In the genomic region with DNA sequence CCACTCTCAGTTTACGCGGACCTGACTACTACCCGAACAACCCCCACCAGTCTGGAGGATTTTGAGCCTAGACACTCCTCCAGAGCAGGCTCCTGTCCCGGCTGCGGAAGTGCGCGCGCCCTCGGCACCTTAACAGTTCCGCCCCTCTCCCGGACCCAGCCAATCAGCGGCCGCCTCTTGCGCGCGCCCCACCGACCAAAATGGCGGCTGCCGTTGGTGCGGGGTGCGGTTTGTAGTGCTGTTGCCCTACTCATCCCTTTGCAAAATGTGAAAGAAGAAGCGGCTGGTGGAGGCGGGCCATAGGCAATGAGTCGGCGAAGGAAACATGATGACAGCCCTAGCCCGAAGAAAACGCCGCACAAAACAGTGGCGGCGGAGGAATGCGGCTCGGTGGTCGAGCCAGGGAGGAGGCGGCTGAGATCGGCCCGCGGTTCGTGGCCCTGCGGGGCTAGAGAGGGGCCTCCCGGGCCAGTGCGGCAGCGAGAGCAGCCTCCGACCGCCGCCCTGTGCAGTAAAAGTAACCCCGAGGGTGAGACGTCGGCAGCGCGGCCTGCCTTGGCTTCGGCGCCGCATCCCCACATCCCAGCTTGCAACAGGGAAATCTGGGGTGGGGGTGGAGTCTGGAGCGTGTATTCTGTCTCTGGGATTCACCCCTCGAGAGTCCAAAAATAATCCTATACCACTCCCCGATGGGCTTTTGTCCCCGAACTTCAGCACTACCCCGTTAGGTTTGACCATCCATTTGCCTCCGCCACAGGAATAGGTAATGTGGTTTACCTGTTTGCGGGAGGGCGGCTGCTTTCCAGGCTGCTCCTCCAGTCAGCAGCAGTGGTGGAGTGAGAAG, we compare ENCODE assay signal across 8 cellular contexts. TPM values are rescaled to one million over a fixed set of nuclear protein-coding genes. Genes with fewer than 3 reads are reported as not detected.
DNase-seq lines count a peak whose midpoint lies in the region; ATAC-seq and TF ChIP-seq lines count a peak whose summit lies in the region.

Gene ETAA1, plus strand, starts transcription at position 191 of the 844 bp plus-strand sequence. Its CDS starts 116 bp downstream, at position 307.

- H3K4me2 ChIP-seq in osteoblast (ENCODE audit: insufficient read depth, low read length), result peak within 1 kb of the TSS; percentile 93

- POLR2A ChIA-PET in activated naive CD8-positive, alpha-beta T cell treated with anti-CD3 and anti-CD28 coated beads, Interleukin-2, amount 10 ng/mL, durations not matched to agents 7 days and 5 days (lab: Charles Lee), result interaction anchor here (1.2 kb wide), 1 partner anchor 9 kb away, joined by 3 read pairs; no protein-coding TSS in a partner anchor

- ATAC-seq in HG02588 (IDR thresholded peaks at IDR 0.05; ENCODE audit: unreplicated experiment) (peak; percentile 100), thoracic aorta (ENCODE audit: insufficient number of reproducible peaks, low FRiP score, low read depth) (peak; percentile 84)
- peak; percentile 99 for ATAC-seq in activated naive CD8-positive, alpha-beta T cell treated with anti-CD3 and anti-CD28 coated beads, Interleukin-2, amount 10 ng/mL, durations not matched to agents 7 days and 5 days (ENCODE audit: low read depth)

- no peaks in the 10 kb centered on the region for H3K27me3 ChIP-seq in GM06990 (replicated peaks; ENCODE audit: control insufficient read depth, insufficient read depth, low read length)
- H3K27me3 ChIP-seq in osteoblast (ENCODE audit: insufficient read depth, low read length), result no peaks in the 10 kb centered on the region
- H3K27me3 ChIP-seq in thoracic aorta (replicated peaks; ENCODE audit: insufficient read depth), result no peaks in the 10 kb centered on the region

- H3K4me1 Mint-ChIP-seq in activated naive CD8-positive, alpha-beta T cell treated with anti-CD3 and anti-CD28 coated beads, Interleukin-2, amount 10 ng/mL, durations not matched to agents 7 days and 5 days, result peaks cover 14% of the 10 kb centered on the region
- no peaks in the 10 kb centered on the region for H3K4me1 Mint-ChIP-seq in glutamatergic neuron (ENCODE audit: low read depth, unreplicated experiment)

- no peaks in the 10 kb centered on the region for H3K9me3 Mint-ChIP-seq in activated naive CD8-positive, alpha-beta T cell treated with anti-CD3 and anti-CD28 coated beads, Interleukin-2, amount 10 ng/mL, durations not matched to agents 7 days and 5 days
- no peaks in the 10 kb centered on the region for H3K9me3 Mint-ChIP-seq in glutamatergic neuron (ENCODE audit: unreplicated experiment)

- peaks cover 50% of the 10 kb centered on the region for H3K4me1 ChIP-seq in osteoblast (ENCODE audit: insufficient read depth, low read length)
- H3K4me1 ChIP-seq in thoracic aorta (ENCODE audit: control insufficient read depth in 1 of 2, low read depth in 2 of 2), result peaks cover 26 to 40% of the 10 kb centered on the region in 2 donors

- H3K79me2 ChIP-seq in osteoblast (ENCODE audit: insufficient read depth, low read length), result peaks cover 28% of the 10 kb centered on the region

- H3K4me3 Mint-ChIP-seq in activated naive CD8-positive, alpha-beta T cell treated with anti-CD3 and anti-CD28 coated beads, Interleukin-2, amount 10 ng/mL, durations not matched to agents 7 days and 5 days, result peak within 1 kb of the TSS; percentile 98
- peak within 1 kb of the TSS; percentile 95 for H3K4me3 Mint-ChIP-seq in glutamatergic neuron (ENCODE audit: unreplicated experiment)

- H3K4me3 ChIP-seq in GM06990 (replicated peaks; ENCODE audit: low read depth, low read length) (peak within 1 kb of the TSS; percentile 98), osteoblast (ENCODE audit: insufficient read depth, low read length) (peak within 1 kb of the TSS; percentile 88), thoracic aorta (peak within 1 kb of the TSS; percentile 95)

- H2AFZ ChIP-seq in osteoblast (ENCODE audit: low read length), result peak within 1 kb of the TSS; percentile 90

- H3K27me3 Mint-ChIP-seq in activated naive CD8-positive, alpha-beta T cell treated with anti-CD3 and anti-CD28 coated beads, Interleukin-2, amount 10 ng/mL, durations not matched to agents 7 days and 5 days, result no peaks in the 10 kb centered on the region
- no peaks in the 10 kb centered on the region for H3K27me3 Mint-ChIP-seq in glutamatergic neuron (ENCODE audit: unreplicated experiment)

- H3K36me3 Mint-ChIP-seq in activated naive CD8-positive, alpha-beta T cell treated with anti-CD3 and anti-CD28 coated beads, Interleukin-2, amount 10 ng/mL, durations not matched to agents 7 days and 5 days, result peaks cover 9% of the 10 kb centered on the region
- no peaks in the 10 kb centered on the region for H3K36me3 Mint-ChIP-seq in glutamatergic neuron (ENCODE audit: unreplicated experiment)

- no peaks in the 10 kb centered on the region for H3K36me3 ChIP-seq in GM06990 (ENCODE audit: control insufficient read depth, insufficient read depth, low read length)
- no peaks in the 10 kb centered on the region for H3K36me3 ChIP-seq in osteoblast (ENCODE audit: insufficient read depth, low read length)
- no peaks in the 10 kb centered on the region for H3K36me3 ChIP-seq in thoracic aorta

- peak within 1 kb of the TSS; percentile 99 for H3K27ac Mint-ChIP-seq in activated naive CD8-positive, alpha-beta T cell treated with anti-CD3 and anti-CD28 coated beads, Interleukin-2, amount 10 ng/mL, durations not matched to agents 7 days and 5 days
- peak within 1 kb of the TSS; percentile 93 for H3K27ac Mint-ChIP-seq in glutamatergic neuron (ENCODE audit: unreplicated experiment)

- H4K20me1 ChIP-seq in osteoblast (ENCODE audit: insufficient read depth, low read length), result no peaks in the 10 kb centered on the region

- H3K9me3 ChIP-seq in osteoblast (ENCODE audit: low read depth, low read length), result no peaks in the 10 kb centered on the region
- H3K9me3 ChIP-seq in thoracic aorta, result no peaks in the 10 kb centered on the region

- peak within 1 kb of the TSS; percentile 90 for H3K27ac ChIP-seq in osteoblast (ENCODE audit: low read depth, low read length)
- H3K27ac ChIP-seq in thoracic aorta, result peak within 1 kb of the TSS; percentile 78 to 96

- no peak for TF ChIP-seq CTCF in GM06990 (IDR thresholded peaks at IDR 0.05; ENCODE audit: insufficient read depth, low read length, poor library complexity, severe bottlenecking)
- no peak for TF ChIP-seq CTCF in glutamatergic neuron (IDR thresholded peaks at IDR 0.05; ENCODE audit: partially characterized antibody, unreplicated experiment)
- TF ChIP-seq CTCF in osteoblast (IDR thresholded peaks at IDR 0.05; ENCODE audit: extremely low read depth, low read depth, low read length), result no peak
- no peak for TF ChIP-seq CTCF in thoracic aorta (IDR thresholded peaks at IDR 0.05)

- DNase-seq in GM06990 (ENCODE audit: extremely low read depth, insufficient read length) (peak; percentile 92), NCI-H1105 (lab: John Stamatoyannopoulos, UW) (peak; percentile 86), SKM-1 treated with dmso at 0.1 percent for 144 hours (lab: John Stamatoyannopoulos, UW; ENCODE audit: unreplicated experiment) (peak; percentile 80), glutamatergic neuron (peak; percentile 94), osteoblast (ENCODE audit: insufficient read length, low spot score, missing footprints) (peak; percentile 98), thoracic aorta (ENCODE audit: low spot score) (peak; percentile 77)
- peak; percentile 93 for DNase-seq in activated naive CD8-positive, alpha-beta T cell treated with anti-CD3 and anti-CD28 coated beads, Interleukin-2, amount 10 ng/mL, durations not matched to agents 7 days and 5 days

RNA-seq across cellular contexts. Expression of gene ETAA1, which starts in this region (rescaled TPM):
- total RNA-seq in activated naive CD8-positive, alpha-beta T cell treated with anti-CD3 and anti-CD28 coated beads, Interleukin-2, amount 10 ng/mL, durations not matched to agents 7 days and 5 days, result 10 to 100 TPM; 13.0 to 14.1 TPM
- total RNA-seq in glutamatergic neuron (ENCODE audit: unreplicated experiment) (20.0 TPM), osteoblast (20.6 and 22.1 TPM in 2 replicates), thoracic aorta (10 to 100 TPM; 19.2 to 19.4 TPM)

Comparison
In these comparisons a context has a peak if more than half of its experiments do, and no peak if none do; other contexts are left out.
1. Peak in every context shown above with its lines: DNase-seq, ATAC-seq, H3K4me3 ChIP-seq and H3K27ac ChIP-seq.